Comparison of ENCODE assay signal across 1 cellular context in the genomic region with DNA sequence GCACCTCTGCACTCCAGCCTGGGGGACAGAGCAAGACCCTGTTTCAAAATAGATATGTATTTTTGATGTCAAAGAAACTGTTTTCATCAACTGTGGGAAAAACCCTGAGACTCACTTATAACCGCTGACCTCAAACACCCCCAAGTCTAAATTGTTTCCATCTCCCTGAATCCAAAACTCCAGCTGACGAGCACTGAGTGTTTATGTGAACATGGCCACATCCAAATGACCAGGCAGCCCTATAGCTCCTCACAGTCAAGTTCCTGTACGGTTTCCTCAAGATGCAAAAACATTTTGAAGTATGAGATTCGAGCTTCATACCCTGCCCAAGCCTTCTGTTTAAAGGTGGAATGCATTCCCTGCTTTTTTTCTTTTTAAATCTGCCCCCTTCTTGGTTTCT.
TF ChIP-seq lines count a peak whose summit lies in the region.

No MANE protein-coding gene starts in this region.

TF ChIP-seq in HepG2, 621 proteins besides CTCF, POLR2A, EP300 and RAD21:
- 0 out of 2 replicates have a peak, but pooled peaks have one; percentile 8 for TF ChIP-seq YEATS4 (CRISPR knock-in tag; IDR thresholded peaks at IDR 0.05; ENCODE audit: borderline replicate concordance)
- no peak for TF ChIP-seq JUN (CRISPR knock-in tag; IDR thresholded peaks at IDR 0.05)
- peak in 1 of 2 experiments; percentile 38; a peak in 1 of 4 replicates for TF ChIP-seq HMGXB4 (CRISPR knock-in tag; IDR thresholded peaks at IDR 0.05; ENCODE audit: borderline replicate concordance in 1 of 2, low read depth in 1 of 2)
- no peak for TF ChIP-seq SOX6 (IDR thresholded peaks at IDR 0.05)
- TF ChIP-seq SOX6 (CRISPR knock-in tag; IDR thresholded peaks at IDR 0.05): 0 out of 2 replicates have a peak, but pooled peaks have one; percentile 1
